14 cellular contexts compared by ENCODE assay signal in the genomic region with DNA sequence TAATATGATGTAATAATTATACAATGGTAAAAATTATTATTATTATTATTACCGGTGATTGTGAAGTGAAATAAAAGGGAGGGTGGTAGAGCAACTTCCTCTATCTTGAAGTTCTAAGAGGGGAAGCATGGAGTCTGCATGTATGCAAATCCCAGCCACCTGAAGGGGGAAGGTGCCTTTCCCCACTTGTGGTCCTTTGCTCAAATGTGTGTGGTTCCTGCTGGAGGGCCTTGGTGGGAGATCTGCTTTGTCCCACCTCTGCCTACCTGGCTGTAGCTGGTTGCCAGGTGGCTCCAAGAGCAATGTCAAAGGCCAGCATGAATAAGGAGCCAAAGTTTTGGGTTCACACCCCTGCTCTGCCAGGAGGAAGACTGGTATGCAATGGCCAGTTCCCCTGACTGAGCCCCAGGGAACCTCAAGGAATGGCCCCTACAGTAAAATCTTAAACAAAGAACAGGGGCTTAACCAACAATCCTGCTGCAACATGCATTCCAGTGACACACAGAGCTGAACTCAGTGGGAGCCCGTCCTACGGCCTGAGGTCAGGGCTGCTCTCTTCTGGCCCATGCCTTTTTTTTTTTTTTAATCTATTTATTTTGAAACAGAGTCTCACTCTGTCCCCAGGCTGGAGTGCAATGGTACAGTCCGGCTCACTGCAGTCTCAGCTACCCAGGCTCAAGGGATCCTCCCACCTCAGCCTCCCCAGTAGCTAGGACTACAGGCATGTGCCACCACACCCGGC. TPM values are rescaled to one million over a fixed set of nuclear protein-coding genes. Genes with fewer than 3 reads are reported as not detected.
DNase-seq lines count a peak whose midpoint lies in the region; ATAC-seq and TF ChIP-seq lines count a peak whose summit lies in the region.
"Had no signal": no experiment of that assay in that cellular context is flagged by ENCODE, and none has a peak within 500 bp of the region (broad histone marks: within the 10 kb centered on the region; RNA-seq: fewer than 3 reads in every experiment).

No MANE protein-coding gene starts in this region.

- TF ChIP-seq CTCF in DOHH2 (IDR thresholded peaks at IDR 0.05; ENCODE audit: low read depth, low read length, poor library complexity, severe bottlenecking), result no peak

- H3K9me2 ChIP-seq in DOHH2 (replicated peaks; ENCODE audit: control insufficient read depth, low read length), result no peaks in the 10 kb centered on the region

- 78% methylated on average over 5 of the region's 5 CpGs for WGBS in HUES64
- 54 to 68% methylated on average over 4 to 5 of the region's 5 CpGs for WGBS in ectodermal cell, 2 experiments

- DNase-seq in activated T-cell treated with anti-CD3 and anti-CD28 coated beads, Interleukin-2, amount 50 U/mL, for 48 hours, result no peak
- DNase-seq: ACHN; activated CD8-positive, alpha-beta memory T cell treated with anti-CD3 and anti-CD28 coated beads for 24 hours; activated gamma-delta T cell treated with Interleukin-2 at 50 U/mL for 16 hours; GM23248; KBM-7; left colon; NCI-H1436 treated with DMSO at 0.1 percent for 48 hours; NCI-H345 had no signal

- no peak for ATAC-seq in GM21447 (IDR thresholded peaks at IDR 0.05; ENCODE audit: unreplicated experiment)
- no peak for ATAC-seq in GM21526 (IDR thresholded peaks at IDR 0.05; ENCODE audit: low FRiP score, unreplicated experiment)
- ATAC-seq: left colon had no signal

- peaks cover 43% of the 10 kb centered on the region for H3K4me1 ChIP-seq in DOHH2 (ENCODE audit: control insufficient read depth, low read length)
- peaks cover 7% of the 10 kb centered on the region; the same call in 1 of the 2 replicates for H3K4me1 ChIP-seq in HUES64 (ENCODE audit: insufficient read depth, low read length)
- peaks cover 6% of the 10 kb centered on the region for H3K4me1 ChIP-seq in ectodermal cell (ENCODE audit: control insufficient read depth, insufficient read depth, low read length)

- H3K27ac ChIP-seq in DOHH2 (ENCODE audit: low read depth, low read length) (peak overlapping the region; percentile 96), HUES64 (ENCODE audit: low read depth, low read length) (peak overlapping the region; percentile 80; the same call in 1 of the 2 replicates), ectodermal cell (ENCODE audit: insufficient read depth, low read depth, low read length, poor library complexity, severe bottlenecking) (peak overlapping the region; percentile 84)
- H3K27ac ChIP-seq: GM23248 had no signal

- H3K36me3 ChIP-seq in DOHH2 (ENCODE audit: control insufficient read depth, low read length) (peaks cover 14% of the 10 kb centered on the region), HUES64 (ENCODE audit: insufficient read depth, low read length) (peaks cover 60% of the 10 kb centered on the region), ectodermal cell (ENCODE audit: control insufficient read depth, insufficient read depth, low read length) (peaks cover 40% of the 10 kb centered on the region)

- H4K20me1 ChIP-seq in DOHH2 (ENCODE audit: control insufficient read depth, insufficient read depth, low read depth, low read length), result no peaks in the 10 kb centered on the region

- H3K9ac ChIP-seq in HUES64 (ENCODE audit: low read depth, low read length), result peak overlapping the region; percentile 60; the same call in 1 of the 2 replicates
- H3K9ac ChIP-seq: GM23248 had no signal

- no peaks in the 10 kb centered on the region for H3K79me2 ChIP-seq in DOHH2 (ENCODE audit: control insufficient read depth, low read length)

- H3K9me3 ChIP-seq in DOHH2 (ENCODE audit: control insufficient read depth, insufficient read depth, low read length), result no peaks in the 10 kb centered on the region
- H3K9me3 ChIP-seq in HUES64 (ENCODE audit: insufficient read depth, low read depth, low read length), result no peaks in the 10 kb centered on the region
- no peaks in the 10 kb centered on the region for H3K9me3 ChIP-seq in ectodermal cell (ENCODE audit: control insufficient read depth, low read length)

- H3K27me3 ChIP-seq in DOHH2 (ENCODE audit: control insufficient read depth, low read length) (no peaks in the 10 kb centered on the region), HUES64 (ENCODE audit: insufficient read depth, low read length) (no peaks in the 10 kb centered on the region), ectodermal cell (ENCODE audit: control insufficient read depth, insufficient read depth, low read length, poor library complexity, severe bottlenecking) (no peaks in the 10 kb centered on the region)

- peaks cover 21% of the 10 kb centered on the region for H3F3A ChIP-seq in DOHH2 (ENCODE audit: control insufficient read depth, insufficient read depth)

- peak overlapping the region; percentile 88 for H3K4me2 ChIP-seq in DOHH2 (ENCODE audit: low read length)

- H3K4me3 ChIP-seq in DOHH2 (ENCODE audit: low read length) (peak overlapping the region; percentile 70), HUES64 (ENCODE audit: low read length) (no peak overlapping the region), ectodermal cell (ENCODE audit: insufficient read depth, low read depth, low read length) (no peak overlapping the region)
- H3K4me3 ChIP-seq: GM23248 had no signal

RNA-seq across cellular contexts. Expression of a gene that starts 8.5 kb away (rescaled TPM):
- polyA plus RNA-seq in HUES64 (2013, experiment 1 of 2), result 73.4 TPM
- polyA plus RNA-seq in HUES64 (2013, experiment 2 of 2), result 73.1 TPM
- 149 TPM for polyA plus RNA-seq in ectodermal cell (2013, experiment 1 of 4)
- 137 TPM for polyA plus RNA-seq in ectodermal cell (2013, experiment 2 of 4)
- polyA plus RNA-seq in ectodermal cell (2013, experiment 3 of 4), result 134 TPM
- 145 TPM for polyA plus RNA-seq in ectodermal cell (2013, experiment 4 of 4)

RNA-seq across cellular contexts. Expression of a gene that starts 18.8 kb away (rescaled TPM):
- 46.1 TPM for polyA plus RNA-seq in HUES64 (2013, experiment 1 of 2)
- polyA plus RNA-seq in HUES64 (2013, experiment 2 of 2), result 48.6 TPM
- 56.4 TPM for polyA plus RNA-seq in ectodermal cell (2013, experiment 1 of 4)
- polyA plus RNA-seq in ectodermal cell (2013, experiment 2 of 4), result 58.5 TPM
- polyA plus RNA-seq in ectodermal cell (2013, experiment 3 of 4), result 54.2 TPM
- polyA plus RNA-seq in ectodermal cell (2013, experiment 4 of 4), result 51.7 TPM

RNA-seq across cellular contexts. Expression of a gene that starts 19.2 kb away (rescaled TPM):
- polyA plus RNA-seq in HUES64 (2013, experiment 1 of 2), result 15.9 TPM
- polyA plus RNA-seq in HUES64 (2013, experiment 2 of 2), result 19.1 TPM
- 25.3 TPM for polyA plus RNA-seq in ectodermal cell (2013, experiment 1 of 4)
- 14.2 TPM for polyA plus RNA-seq in ectodermal cell (2013, experiment 2 of 4)
- 24.9 TPM for polyA plus RNA-seq in ectodermal cell (2013, experiment 3 of 4)
- polyA plus RNA-seq in ectodermal cell (2013, experiment 4 of 4), result 27.6 TPM

RNA-seq across cellular contexts. Expression of a gene that starts 26.4 kb away (rescaled TPM):
- polyA plus RNA-seq in HUES64 (2013, experiment 1 of 2), result 121 TPM
- polyA plus RNA-seq in HUES64 (2013, experiment 2 of 2), result 102 TPM
- polyA plus RNA-seq in ectodermal cell (2013, experiment 1 of 4), result 157 TPM
- 146 TPM for polyA plus RNA-seq in ectodermal cell (2013, experiment 2 of 4)
- polyA plus RNA-seq in ectodermal cell (2013, experiment 3 of 4), result 98.1 TPM
- 104 TPM for polyA plus RNA-seq in ectodermal cell (2013, experiment 4 of 4)

RNA-seq across cellular contexts. Expression of a gene that starts 38.7 kb away (rescaled TPM):
- not detected for polyA plus RNA-seq in HUES64 (2013, experiment 1 of 2)
- 0.13 TPM for polyA plus RNA-seq in HUES64 (2013, experiment 2 of 2)
- not detected for polyA plus RNA-seq in ectodermal cell (2013, experiment 1 of 4)
- polyA plus RNA-seq in ectodermal cell (2013, experiment 2 of 4), result not detected
- 0.21 TPM for polyA plus RNA-seq in ectodermal cell (2013, experiment 3 of 4)
- not detected for polyA plus RNA-seq in ectodermal cell (2013, experiment 4 of 4)
- polyA plus RNA-seq: GM23248 had no signal
